Comparison of ENCODE assay signal across 8 cellular contexts in the genomic region with DNA sequence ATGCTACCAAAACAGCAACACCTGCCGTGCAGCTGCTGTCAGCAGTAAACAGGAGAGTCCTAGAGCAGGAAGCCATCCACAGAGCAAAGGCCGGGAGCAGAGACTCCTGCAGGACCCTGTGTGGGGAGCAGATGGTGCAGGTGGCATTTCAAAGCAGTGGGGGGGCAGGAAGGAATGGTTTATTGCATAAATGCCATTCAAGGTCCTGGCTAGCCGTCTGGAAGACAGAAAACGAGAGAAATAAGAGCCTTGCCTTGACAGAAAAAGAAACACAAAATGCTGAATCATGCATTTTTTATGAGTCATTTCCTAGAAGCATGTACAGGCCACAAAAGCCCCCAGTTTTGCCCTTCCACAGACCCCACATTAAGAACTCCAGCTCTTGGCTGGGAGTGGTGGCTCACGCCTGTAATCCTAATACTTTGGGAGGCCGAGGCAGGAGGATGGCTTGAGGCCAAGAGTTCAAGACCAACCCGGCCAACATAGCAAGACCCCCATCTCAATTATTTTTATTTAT. TPM values are rescaled to one million over a fixed set of nuclear protein-coding genes. Genes with fewer than 3 reads are reported as not detected.
DNase-seq lines count a peak whose midpoint lies in the region; ATAC-seq and TF ChIP-seq lines count a peak whose summit lies in the region.

No MANE protein-coding gene starts in this region.

- H3K36me3 Mint-ChIP-seq in osteocyte (ENCODE audit: unreplicated experiment): no peaks in the 10 kb centered on the region

- DNase-seq in NCI-H2029 (lab: John Stamatoyannopoulos, UW) (peak; percentile 69), NCI-H2029 treated with DMSO at 0.1 percent for 48 hours (lab: John Stamatoyannopoulos, UW) (no peak), NCI-H187 treated with DMSO at 0.1 percent for 48 hours (lab: John Stamatoyannopoulos, UW) (peak; percentile 45), astrocyte of the spinal cord (ENCODE audit: low read depth, low spot score) (peak; percentile 83), osteocyte (ENCODE audit: extremely low spot score, unreplicated experiment) (no peak), NCI-H526 treated with DMSO at 0.1 percent for 48 hours (lab: John Stamatoyannopoulos, UW) (no peak)

- H3K4me1 Mint-ChIP-seq in osteocyte (ENCODE audit: unreplicated experiment): peaks cover 14% of the 10 kb centered on the region

- peak overlapping the region; percentile 92 for H3K27ac Mint-ChIP-seq in osteocyte (ENCODE audit: unreplicated experiment)

- in situ Hi-C loops in astrocyte of the spinal cord (cut with HindIII; ENCODE audit: low sequenced_read_pairs): no loop called here

- no peak for ATAC-seq in GM18873 (IDR thresholded peaks at IDR 0.05; ENCODE audit: low FRiP score, unreplicated experiment)
- no peak for ATAC-seq in HG03354 (IDR thresholded peaks at IDR 0.05; ENCODE audit: poor library complexity, severe bottlenecking, unreplicated experiment)

- TF ChIP-seq CTCF in astrocyte of the spinal cord (IDR thresholded peaks at IDR 0.05; ENCODE audit: low read depth, low read length) (no peak), osteocyte (IDR thresholded peaks at IDR 0.05) (no peak)

- H3K4me3 ChIP-seq in astrocyte of the spinal cord (ENCODE audit: low read depth, low read length): no peak overlapping the region

- no peak overlapping the region for H3K4me3 Mint-ChIP-seq in osteocyte (ENCODE audit: unreplicated experiment)

- no peaks in the 10 kb centered on the region for H3K27me3 Mint-ChIP-seq in osteocyte (ENCODE audit: unreplicated experiment)

- H3K9me3 Mint-ChIP-seq in osteocyte (ENCODE audit: unreplicated experiment): no peaks in the 10 kb centered on the region

RNA-seq across cellular contexts. Expression of gene RSPH6A, which starts 5.4 kb away (rescaled TPM):
- 0.30 and 0.42 TPM in 2 replicates for total RNA-seq in osteocyte

RNA-seq across cellular contexts. Expression of gene DMWD, which starts 17.1 kb away (rescaled TPM):
- total RNA-seq in osteocyte: 79.2 and 91.0 TPM in 2 replicates

RNA-seq across cellular contexts. Expression of gene DMPK, which starts 27.4 kb away (rescaled TPM):
- 76.6 and 86.9 TPM in 2 replicates for total RNA-seq in osteocyte

RNA-seq across cellular contexts. Expression of gene SIX5, which starts 40.6 kb away (rescaled TPM):
- 34.2 and 35.4 TPM in 2 replicates for total RNA-seq in osteocyte

RNA-seq across cellular contexts. Expression of gene SYMPK, which starts 53.2 kb away (rescaled TPM):
- total RNA-seq in osteocyte: 67.2 and 72.1 TPM in 2 replicates

Comparison
In these comparisons a context has a peak if more than half of its experiments do, and no peak if none do; other contexts are left out.
1. DNase-seq: peak in NCI-H2029 (single experiment), NCI-H187 treated with DMSO at 0.1 percent for 48 hours (single experiment) and astrocyte of the spinal cord (single experiment); none in NCI-H2029 treated with DMSO at 0.1 percent for 48 hours (single experiment), osteocyte (single experiment) and NCI-H526 treated with DMSO at 0.1 percent for 48 hours (single experiment).